ENCODE assay signal across 1 cellular context in the genomic region with DNA sequence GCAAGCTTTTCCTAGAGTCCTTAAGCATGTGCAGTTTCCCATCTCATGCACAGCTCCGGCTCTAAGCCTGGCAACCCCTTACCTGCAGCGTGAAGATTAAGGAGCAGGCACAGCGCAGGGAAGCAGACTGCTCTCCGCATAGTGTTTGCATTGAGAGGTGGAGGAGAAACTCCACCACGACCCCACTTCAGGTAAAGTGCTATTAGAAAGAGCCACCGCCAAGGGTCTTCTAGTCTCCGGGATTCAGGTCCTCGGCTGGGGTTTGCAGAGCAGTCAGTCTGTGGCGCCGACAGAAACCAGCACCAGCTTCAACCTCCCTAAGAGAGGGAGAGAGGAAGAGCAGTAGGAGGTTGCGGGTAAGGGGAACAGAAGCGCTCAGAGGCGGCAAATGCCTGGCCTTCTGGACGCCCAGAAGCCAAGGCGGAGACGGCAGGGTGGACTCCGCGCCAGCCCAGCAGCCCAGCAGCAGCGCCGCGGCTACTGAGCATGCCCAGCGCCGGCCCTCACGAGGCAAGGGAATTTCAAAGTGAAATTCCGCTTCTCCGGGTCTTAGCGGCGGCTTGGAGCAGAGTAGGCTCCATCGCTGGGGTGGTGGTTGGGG.
TF ChIP-seq lines count a peak whose summit lies in the region.

A gene with protein sequence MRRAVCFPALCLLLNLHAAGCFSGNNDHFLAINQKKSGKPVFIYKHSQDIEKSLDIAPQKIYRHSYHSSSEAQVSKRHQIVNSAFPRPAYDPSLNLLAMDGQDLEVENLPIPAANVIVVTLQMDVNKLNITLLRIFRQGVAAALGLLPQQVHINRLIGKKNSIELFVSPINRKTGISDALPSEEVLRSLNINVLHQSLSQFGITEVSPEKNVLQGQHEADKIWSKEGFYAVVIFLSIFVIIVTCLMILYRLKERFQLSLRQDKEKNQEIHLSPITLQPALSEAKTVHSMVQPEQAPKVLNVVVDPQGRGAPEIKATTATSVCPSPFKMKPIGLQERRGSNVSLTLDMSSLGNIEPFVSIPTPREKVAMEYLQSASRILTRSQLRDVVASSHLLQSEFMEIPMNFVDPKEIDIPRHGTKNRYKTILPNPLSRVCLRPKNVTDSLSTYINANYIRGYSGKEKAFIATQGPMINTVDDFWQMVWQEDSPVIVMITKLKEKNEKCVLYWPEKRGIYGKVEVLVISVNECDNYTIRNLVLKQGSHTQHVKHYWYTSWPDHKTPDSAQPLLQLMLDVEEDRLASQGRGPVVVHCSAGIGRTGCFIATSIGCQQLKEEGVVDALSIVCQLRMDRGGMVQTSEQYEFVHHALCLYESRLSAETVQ (minus strand): TSS at position 488 of the 601 bp plus-strand sequence. CDS start 348 bp downstream, at position 140.

TF ChIP-seq in H1, 55 proteins besides CTCF, POLR2A, EP300 and RAD21 (continued from another document):
- TF ChIP-seq ATF3 (IDR thresholded peaks at IDR 0.05; ENCODE audit: insufficient read depth, low read depth, low read length) = no peak
- 0 out of 2 replicates have a peak, but pooled peaks have one; percentile 29 for TF ChIP-seq EGR1 (IDR thresholded peaks at IDR 0.05; ENCODE audit: borderline replicate concordance, low read depth, low read length)
- TF ChIP-seq PHF8 (conservative IDR thresholded peaks at IDR 0.05; ENCODE audit: low read depth, low read length) = no peak
- TF ChIP-seq NANOG (IDR thresholded peaks at IDR 0.05; ENCODE audit: insufficient read depth, low read depth, low read length, poor library complexity, severe bottlenecking) = no peak
- TF ChIP-seq NRF1 (IDR thresholded peaks at IDR 0.05; ENCODE audit: low read depth, low read length) = peak; percentile 39; the same call in 1 of the 2 replicates
- TF ChIP-seq E2F6 (IDR thresholded peaks at IDR 0.05) = peak; percentile 86
- no peak for TF ChIP-seq BACH1 (IDR thresholded peaks at IDR 0.05; ENCODE audit: low read length)
- TF ChIP-seq ZNF274 (IDR thresholded peaks at IDR 0.05; ENCODE audit: borderline replicate concordance, extremely low read depth, low read length) = no peak
- TF ChIP-seq KDM1A (IDR thresholded peaks at IDR 0.05; ENCODE audit: borderline replicate concordance, low read length) = no peak
- TF ChIP-seq ASH2L (IDR thresholded peaks at IDR 0.05; ENCODE audit: low read length) = peak; percentile 36
- no peak for TF ChIP-seq TAF1 (IDR thresholded peaks at IDR 0.05; ENCODE audit: low read depth, low read length)
- 0 out of 2 replicates have a peak, but pooled peaks have one; percentile 50 for TF ChIP-seq SP1 (IDR thresholded peaks at IDR 0.05; ENCODE audit: low read depth, low read length)
- no peak for TF ChIP-seq CREB1 (IDR thresholded peaks at IDR 0.05)
- 0 out of 4 replicates have a peak, but pooled peaks of 1 of the 2 experiments have one; percentile 37 for TF ChIP-seq SIN3A (conservative IDR thresholded peaks at IDR 0.05 in 1 of 2, IDR thresholded peaks at IDR 0.05 in 1 of 2; ENCODE audit: low read depth in 1 of 2, low read length in 2 of 2)
- TF ChIP-seq, protein P1, sequence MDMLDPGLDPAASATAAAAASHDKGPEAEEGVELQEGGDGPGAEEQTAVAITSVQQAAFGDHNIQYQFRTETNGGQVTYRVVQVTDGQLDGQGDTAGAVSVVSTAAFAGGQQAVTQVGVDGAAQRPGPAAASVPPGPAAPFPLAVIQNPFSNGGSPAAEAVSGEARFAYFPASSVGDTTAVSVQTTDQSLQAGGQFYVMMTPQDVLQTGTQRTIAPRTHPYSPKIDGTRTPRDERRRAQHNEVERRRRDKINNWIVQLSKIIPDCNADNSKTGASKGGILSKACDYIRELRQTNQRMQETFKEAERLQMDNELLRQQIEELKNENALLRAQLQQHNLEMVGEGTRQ (IDR thresholded peaks at IDR 0.05; ENCODE audit: low read length) = no peak
- 0 out of 2 replicates have a peak, but pooled peaks have one; percentile 14 for TF ChIP-seq SUZ12 (IDR thresholded peaks at IDR 0.05; ENCODE audit: low read length)
- no peak for TF ChIP-seq SP4 (IDR thresholded peaks at IDR 0.05; ENCODE audit: low read length)
- no peak for TF ChIP-seq YY1 (IDR thresholded peaks at IDR 0.05; ENCODE audit: low read depth, low read length)
- TF ChIP-seq SRF (IDR thresholded peaks at IDR 0.05; ENCODE audit: low read depth, low read length) = no peak
- TF ChIP-seq RNF2 (IDR thresholded peaks at IDR 0.05; ENCODE audit: borderline replicate concordance, low read depth, low read length, missing control alignments, poor library complexity, severe bottlenecking) = no peak
- TF ChIP-seq, protein P2, sequence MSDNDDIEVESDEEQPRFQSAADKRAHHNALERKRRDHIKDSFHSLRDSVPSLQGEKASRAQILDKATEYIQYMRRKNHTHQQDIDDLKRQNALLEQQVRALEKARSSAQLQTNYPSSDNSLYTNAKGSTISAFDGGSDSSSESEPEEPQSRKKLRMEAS (IDR thresholded peaks at IDR 0.05) = peak; percentile 82
- no peak for TF ChIP-seq CTBP2 (IDR thresholded peaks at IDR 0.05; ENCODE audit: borderline replicate concordance, insufficient read depth, insufficient read length, low read length)
- no peak for TF ChIP-seq MAFK (IDR thresholded peaks at IDR 0.05; ENCODE audit: low read depth, low read length)
